In genomic region chr16:5347561-5347960, GRCh38 we compare ENCODE assay signal across 7 cellular contexts.
"Had no signal": no experiment of that assay in that cellular context is flagged by ENCODE, and none has a peak within 500 bp of the region (broad histone marks: within the 10 kb centered on the region; RNA-seq: fewer than 3 reads in every experiment).

No MANE protein-coding gene starts in this region.

- FAIRE-seq: HepG2, HTR-8/SVneo, K562 had no signal

- H3K4me3 ChIP-seq: K562 had no signal

- DNase-seq: IMR-90, KBM-7, KG1 had no signal

- H3K27ac ChIP-seq: HL-60 had no signal
